In genomic region chr12:25980035-25980434, GRCh38 we compare ENCODE assay signal across 1 cellular context.
TF ChIP-seq lines count a peak whose summit lies in the region.

No MANE protein-coding gene starts in this region.

TF ChIP-seq in H1, 55 proteins besides CTCF, POLR2A, EP300 and RAD21:
- TF ChIP-seq CBX8 (IDR thresholded peaks at IDR 0.05; ENCODE audit: borderline replicate concordance, low read depth, low read length) (no peak), EZH2 (IDR thresholded peaks at IDR 0.05; ENCODE audit: low read depth, low read length, severe bottlenecking) (no peak), SIN3A (conservative IDR thresholded peaks at IDR 0.05 in 1 of 2, IDR thresholded peaks at IDR 0.05 in 1 of 2; ENCODE audit: low read depth in 1 of 2, low read length in 2 of 2) (no peak), HDAC2 (IDR thresholded peaks at IDR 0.05; ENCODE audit: borderline replicate concordance in 1 of 2, low read depth in 2 of 2, low read length in 2 of 2) (no peak), TCF12 (IDR thresholded peaks at IDR 0.05; ENCODE audit: low read depth, low read length) (no peak), SP1 (IDR thresholded peaks at IDR 0.05; ENCODE audit: low read depth, low read length) (no peak), JUND (IDR thresholded peaks at IDR 0.05; ENCODE audit: low read length) (no peak), HDAC6 (IDR thresholded peaks at IDR 0.05; ENCODE audit: low read depth, low read length) (no peak), KDM1A (IDR thresholded peaks at IDR 0.05; ENCODE audit: borderline replicate concordance, low read length) (no peak), SIX5 (IDR thresholded peaks at IDR 0.05; ENCODE audit: low read depth, low read length) (no peak), RXRA (IDR thresholded peaks at IDR 0.05; ENCODE audit: insufficient read depth, low read depth, low read length) (no peak), RFX5 (IDR thresholded peaks at IDR 0.05; ENCODE audit: borderline replicate concordance, low read depth, low read length) (no peak), ASH2L (IDR thresholded peaks at IDR 0.05; ENCODE audit: low read length) (no peak)
TF ChIP-seq in H1: peak in this region for 0.
